Comparison of ENCODE assay signal across 8 cellular contexts in genomic region chr3:48561045-48561736, GRCh38. TPM values are rescaled to one million over a fixed set of nuclear protein-coding genes. Genes with fewer than 3 reads are reported as not detected.
A peak's percentile ranks its signal among the peaks of the same experiment; 100 is the strongest.
DNase-seq lines count a peak whose midpoint lies in the region; ATAC-seq and TF ChIP-seq lines count a peak whose summit lies in the region.
"Had no signal": no experiment of that assay in that cellular context is flagged by ENCODE, and none has a peak within 500 bp of the region (broad histone marks: within the 10 kb centered on the region; RNA-seq: fewer than 3 reads in every experiment).

No MANE protein-coding gene starts in this region.

- peaks cover 39% of the 10 kb centered on the region for H3K4me1 Mint-ChIP-seq in GM23338

- H3F3A ChIP-seq in GM23338 (replicated peaks; ENCODE audit: low read depth): peaks cover 6% of the 10 kb centered on the region

- peak overlapping the region; percentile 5 for H3K14ac ChIP-seq in neuronal stem cell (ENCODE audit: low read length)

- H3K4me3 ChIP-seq in GM23338 (peak overlapping the region; percentile 38; the same call in 1 of the 2 replicates), neuronal stem cell (ENCODE audit: low read length in 2 of 2) (peak overlapping the region in 1 of 2 donors; percentile 0)

- no CpG with 5 or more reads among the region's 21 CpGs for WGBS in neuronal stem cell (ENCODE audit: extremely low coverage in 2 of 2, insufficient read length in 2 of 2, insufficient replicate concordance in 1 of 2), 2 donors

- H4K91ac ChIP-seq in neuronal stem cell (ENCODE audit: low read depth, low read length, poor library complexity): no peak overlapping the region

- H2BK12ac ChIP-seq in neuronal stem cell (ENCODE audit: low read length): no peak overlapping the region

- H2AK5ac ChIP-seq in neuronal stem cell (ENCODE audit: low read depth, low read length): peak overlapping the region; percentile 97

- POLR2A ChIA-PET in RWPE1 (lab: Yijun Ruan, JAX; ENCODE audit: low non-redundant PET): no interaction called here

- no peaks in the 10 kb centered on the region for H4K20me1 ChIP-seq in GM23338 (replicated peaks; ENCODE audit: insufficient read depth)

- H3K23ac ChIP-seq in neuronal stem cell (ENCODE audit: low read depth, low read length, poor library complexity): peak overlapping the region; percentile 22

- H3K4ac ChIP-seq in neuronal stem cell (ENCODE audit: low read length): no peak overlapping the region

- peak; percentile 92 for DNase-seq in GM23338 (ENCODE audit: low spot score)
- no peak for DNase-seq in RWPE1 (ENCODE audit: low spot score)
- DNase-seq in fibroblast of gingiva (ENCODE audit: low read depth): peak; percentile 71
- peak; percentile 62 for DNase-seq in neuronal stem cell (ENCODE audit: low spot score)
- DNase-seq in stimulated activated CD4-positive, alpha-beta T cell treated with anti-CD3 and anti-CD28 coated beads, Interleukin-4, amount 100 ng/mL, for 4 hours: no peak

- ATAC-seq in GM23338 (peak; percentile 35), GM18867 (IDR thresholded peaks at IDR 0.05; ENCODE audit: unreplicated experiment) (no peak), HG03342 (IDR thresholded peaks at IDR 0.05; ENCODE audit: unreplicated experiment) (no peak)

- H3K79me2 ChIP-seq in GM23338 (replicated peaks; ENCODE audit: insufficient read depth): peaks cover under 1% of the 10 kb centered on the region; the same call in 1 of the 2 replicates

- no peaks in the 10 kb centered on the region for H3K9me3 ChIP-seq in neuronal stem cell (replicated peaks in 1 of 2; ENCODE audit: control insufficient read depth in 2 of 2, insufficient read depth in 1 of 2, low read depth in 1 of 2, low read length in 2 of 2)

- peaks cover 2% of the 10 kb centered on the region for H3K79me1 ChIP-seq in neuronal stem cell (ENCODE audit: low read depth, low read length)

- H3K9ac ChIP-seq in neuronal stem cell (ENCODE audit: low read depth, low read length, poor library complexity): peak overlapping the region; percentile 76

- peak overlapping the region; percentile 60 for H2BK15ac ChIP-seq in neuronal stem cell (ENCODE audit: low read length)

- H3K36me3 ChIP-seq in GM23338 (ENCODE audit: insufficient read depth): no peaks in the 10 kb centered on the region
- H3K36me3 ChIP-seq in neuronal stem cell (replicated peaks in 1 of 2; ENCODE audit: control insufficient read depth in 2 of 2, insufficient read depth in 2 of 2, low read length in 2 of 2): peaks cover 0 to 2% of the 10 kb centered on the region in 2 donors

- peak overlapping the region; percentile 61 for H3K4me3 Mint-ChIP-seq in GM23338
- H3K4me3 Mint-ChIP-seq: T-helper 1 cell treated with Interleukin-12 subunit alpha and Interleukin-12 subunit beta and Interleukin-4 antibody, amounts not matched to agents 30 μg/mL and 1 μg/mL, for 36 hours had no signal

- peak; percentile 36 to 39; a peak in 3 of 4 replicates for TF ChIP-seq CTCF in GM23338 (conservative IDR thresholded peaks at IDR 0.05; ENCODE audit: low read depth in 2 of 2)
- no peak for TF ChIP-seq CTCF in RWPE1 (conservative IDR thresholded peaks at IDR 0.05; ENCODE audit: low read depth)

- H3K27ac ChIP-seq in GM23338 (ENCODE audit: low read depth) (no peak overlapping the region), RWPE1 (peak overlapping the region; percentile 100), neuronal stem cell (replicated peaks; ENCODE audit: low read length) (peak overlapping the region; percentile 61)

- H3K27ac Mint-ChIP-seq in GM23338: peak overlapping the region; percentile 75; the same call in 1 of the 2 replicates
- H3K27ac Mint-ChIP-seq: T-helper 1 cell treated with Interleukin-12 subunit alpha and Interleukin-12 subunit beta and Interleukin-4 antibody, amounts not matched to agents 30 μg/mL and 1 μg/mL, for 36 hours had no signal

- H3K27me3 Mint-ChIP-seq in GM23338 (ENCODE audit: insufficient read depth, low read depth, poor library complexity): peaks cover 23% of the 10 kb centered on the region

- CTCF ChIA-PET in RWPE1 (lab: Yijun Ruan, JAX): no interaction called here

- H3K9me2 ChIP-seq in GM23338 (ENCODE audit: insufficient read depth): no peaks in the 10 kb centered on the region

- H2AFZ ChIP-seq in GM23338 (peak overlapping the region; percentile 90; the same call in 1 of the 2 replicates), neuronal stem cell (ENCODE audit: low read length) (peak overlapping the region; percentile 78)

- peak overlapping the region; percentile 83 for H2BK5ac ChIP-seq in neuronal stem cell (ENCODE audit: low read length)

- peaks cover 19% of the 10 kb centered on the region; the same call in 1 of the 2 replicates for H3K4me1 ChIP-seq in GM23338 (ENCODE audit: insufficient read depth)
- peaks cover 34 to 46% of the 10 kb centered on the region in 2 donors for H3K4me1 ChIP-seq in neuronal stem cell (ENCODE audit: control insufficient read depth in 2 of 2, insufficient read depth in 1 of 2, low read depth in 1 of 2, low read length in 2 of 2)

- peak overlapping the region; percentile 52 for H4K8ac ChIP-seq in neuronal stem cell (ENCODE audit: low read depth, low read length)

- peak overlapping the region; percentile 68 for H3K4me2 ChIP-seq in GM23338
- peak overlapping the region; percentile 45 for H3K4me2 ChIP-seq in neuronal stem cell (ENCODE audit: insufficient read depth, low read length, poor library complexity, severe bottlenecking)

- H3K9me3 Mint-ChIP-seq in GM23338: no peaks in the 10 kb centered on the region; the same call in 1 of the 3 replicates
- H3K9me3 Mint-ChIP-seq: T-helper 1 cell treated with Interleukin-12 subunit alpha and Interleukin-12 subunit beta and Interleukin-4 antibody, amounts not matched to agents 30 μg/mL and 1 μg/mL, for 36 hours had no signal

- peak overlapping the region; percentile 80 for H3K18ac ChIP-seq in neuronal stem cell (ENCODE audit: low read length)

- H3K36me3 Mint-ChIP-seq in GM23338 (ENCODE audit: low read depth): no peaks in the 10 kb centered on the region; the same call in 2 of the 3 replicates

- H3K27me3 ChIP-seq in GM23338 (ENCODE audit: insufficient read depth): no peaks in the 10 kb centered on the region
- H3K27me3 ChIP-seq in neuronal stem cell (ENCODE audit: control insufficient read depth in 3 of 3, insufficient read depth in 3 of 3, low read depth in 1 of 3, low read length in 3 of 3): no peaks in the 10 kb centered on the region

- peak overlapping the region; percentile 35 for H2BK120ac ChIP-seq in neuronal stem cell (ENCODE audit: low read depth, low read length)

TF ChIP-seq in GM23338, 12 proteins besides CTCF, POLR2A, EP300 and RAD21:
- TF ChIP-seq JUNB (IDR thresholded peaks at IDR 0.05; ENCODE audit: unreplicated experiment) (no peak), POLR2AphosphoS5 (IDR thresholded peaks at IDR 0.05; ENCODE audit: low read depth) (peak; percentile 69), CREB1 (CRISPR knock-in tag; IDR thresholded peaks at IDR 0.05; ENCODE audit: low read depth) (no peak)

RNA-seq across cellular contexts. Expression of gene UCN2, which starts 2.4 kb away (rescaled TPM):
- 0.12 and 0.17 TPM in 2 replicates for total RNA-seq in GM23338 (2014; rRNA removed; shearing (Covaris generic))
- not detected in 2 replicates for polyA plus RNA-seq in GM23338 (2016; fragmentation: Nextera tagmentation; extraction: Ambion mirVana)
- polyA plus RNA-seq in neuronal stem cell (2013, experiment 1 of 2): 0.13 TPM
- polyA plus RNA-seq in neuronal stem cell (2013, experiment 2 of 2): 0.10 TPM

RNA-seq across cellular contexts. Expression of gene PFKFB4, which starts 4.6 kb away (rescaled TPM):
- 15.0 and 22.9 TPM in 2 replicates for total RNA-seq in GM23338 (2014; rRNA removed; shearing (Covaris generic))
- 7.6 and 8.6 TPM in 2 replicates for polyA plus RNA-seq in GM23338 (2016; fragmentation: Nextera tagmentation; extraction: Ambion mirVana)
- 9.2 TPM for polyA plus RNA-seq in neuronal stem cell (2013, experiment 1 of 2)
- 8.9 TPM for polyA plus RNA-seq in neuronal stem cell (2013, experiment 2 of 2)

RNA-seq across cellular contexts. Expression of gene COL7A1, which starts 33.9 kb away (rescaled TPM):
- 5.2 and 7.9 TPM in 2 replicates for total RNA-seq in GM23338 (2014; rRNA removed; shearing (Covaris generic))
- polyA plus RNA-seq in GM23338 (2016; fragmentation: Nextera tagmentation; extraction: Ambion mirVana): 3.0 and 4.0 TPM in 2 replicates
- polyA plus RNA-seq in neuronal stem cell (2013, experiment 1 of 2): 8.2 TPM
- polyA plus RNA-seq in neuronal stem cell (2013, experiment 2 of 2): 7.8 TPM

RNA-seq across cellular contexts. Expression of gene UQCRC1, which starts 48.3 kb away (rescaled TPM):
- total RNA-seq in GM23338 (2014; rRNA removed; shearing (Covaris generic)): 439 and 460 TPM in 2 replicates
- 232 and 256 TPM in 2 replicates for polyA plus RNA-seq in GM23338 (2016; fragmentation: Nextera tagmentation; extraction: Ambion mirVana)
- polyA plus RNA-seq in neuronal stem cell (2013, experiment 1 of 2): 137 TPM
- 134 TPM for polyA plus RNA-seq in neuronal stem cell (2013, experiment 2 of 2)

RNA-seq across cellular contexts. Expression of gene SHISA5, which starts 57.2 kb away (rescaled TPM):
- 148 and 166 TPM in 2 replicates for total RNA-seq in GM23338 (2014; rRNA removed; shearing (Covaris generic))
- 146 and 167 TPM in 2 replicates for polyA plus RNA-seq in GM23338 (2016; fragmentation: Nextera tagmentation; extraction: Ambion mirVana)
- polyA plus RNA-seq in neuronal stem cell (2013, experiment 1 of 2): 179 TPM
- 192 TPM for polyA plus RNA-seq in neuronal stem cell (2013, experiment 2 of 2)

Comparison
In these comparisons a context has a peak if more than half of its experiments do, and no peak if none do; other contexts are left out.
1. DNase-seq: peak in GM23338 (single experiment), fibroblast of gingiva (single experiment) and neuronal stem cell (single experiment); none in RWPE1 (single experiment) and stimulated activated CD4-positive, alpha-beta T cell treated with anti-CD3 and anti-CD28 coated beads, Interleukin-4, amount 100 ng/mL, for 4 hours (0 of 2).